28 cellular contexts compared by ENCODE assay signal in genomic region chr12:63034601-63035000, GRCh38.
"Had no signal": no experiment of that assay in that cellular context is flagged by ENCODE, and none has a peak within 500 bp of the region (broad histone marks: within the 10 kb centered on the region; RNA-seq: fewer than 3 reads in every experiment).

No MANE protein-coding gene starts in this region.

- DNase-seq: colonic mucosa; cortex of kidney; dermis blood vessel endothelial cell; dorsolateral prefrontal cortex; effector CD4-positive, alpha-beta T cell; effector CD8-positive, alpha-beta T cell; effector memory CD4-positive, alpha-beta T cell; effector memory CD8-positive, alpha-beta T cell; endodermal cell; erythroblast; esophagus squamous epithelium; foreskin fibroblast; foreskin keratinocyte; foreskin melanocyte; gastrocnemius medialis; glutamatergic neuron; head of caudate nucleus; heart left ventricle; heart right ventricle had no signal

- H3K4me1 ChIP-seq: colonic mucosa, esophagus muscularis mucosa, esophagus squamous epithelium, foreskin keratinocyte, gastrocnemius medialis, gastroesophageal sphincter, heart left ventricle, heart right ventricle had no signal

- H3K36me3 ChIP-seq: colonic mucosa, esophagus muscularis mucosa, esophagus squamous epithelium, gastrocnemius medialis, gastroesophageal sphincter, heart left ventricle, heart right ventricle had no signal

- ATAC-seq: effector memory CD8-positive, alpha-beta T cell; esophagus mucosa; foreskin keratinocyte; gastrocnemius medialis; gastroesophageal sphincter; heart left ventricle; heart right ventricle had no signal

- H3K4me3 ChIP-seq: colonic mucosa, coronary artery, dorsolateral prefrontal cortex, esophagus muscularis mucosa, esophagus squamous epithelium, gastrocnemius medialis, gastroesophageal sphincter, heart left ventricle, heart right ventricle had no signal

- H3K27ac ChIP-seq: colonic mucosa, coronary artery, dorsolateral prefrontal cortex, epithelial cell of prostate, esophagus muscularis mucosa, esophagus squamous epithelium, foreskin keratinocyte, gastrocnemius medialis, gastroesophageal sphincter, heart left ventricle, heart right ventricle had no signal

- FAIRE-seq: colon, endometrium, endothelial cell of umbilical vein, frontal cortex had no signal

- H3K27me3 ChIP-seq: colonic mucosa, dorsolateral prefrontal cortex, esophagus muscularis mucosa, esophagus squamous epithelium, gastrocnemius medialis, gastroesophageal sphincter, heart left ventricle, heart right ventricle had no signal

- H3K9me3 ChIP-seq: colonic mucosa, esophagus muscularis mucosa, esophagus squamous epithelium, gastrocnemius medialis, gastroesophageal sphincter had no signal
